17 cellular contexts compared by ENCODE assay signal in the genomic region with DNA sequence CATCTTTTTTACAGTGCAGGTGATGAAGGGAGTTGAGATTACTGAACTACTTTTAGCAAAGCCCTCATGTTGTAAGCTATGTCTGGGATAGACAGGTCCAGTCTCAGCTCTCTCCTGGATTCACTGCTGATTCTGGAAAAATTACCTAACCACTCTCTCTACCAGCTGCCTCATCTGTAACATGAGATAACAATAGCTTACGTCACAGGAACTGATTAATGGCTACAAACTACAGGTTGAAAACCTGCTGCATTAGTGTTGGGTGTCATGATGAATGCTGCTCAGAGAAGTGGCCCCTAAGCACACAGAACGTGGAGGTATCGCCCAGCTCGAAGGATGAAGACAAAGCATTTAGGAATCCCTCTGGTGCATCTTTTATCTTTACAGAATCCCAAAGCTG.
DNase-seq lines count a peak whose midpoint lies in the region; FAIRE-seq and TF ChIP-seq lines count a peak whose summit lies in the region.
"Had no signal": no experiment of that assay in that cellular context is flagged by ENCODE, and none has a peak within 500 bp of the region (broad histone marks: within the 10 kb centered on the region; RNA-seq: fewer than 3 reads in every experiment).

No MANE protein-coding gene starts in this region.

- intact Hi-C loops in activated T-helper 1 cell treated with anti-CD3 and anti-CD28 coated beads, Interleukin-12 subunit alpha, Interleukin-12 subunit beta, Interleukin-2, Interleukin-4 antibody, amounts not matched to agents 30 ng/mL and 10 ng/mL and 1 ng/mL, durations not matched to agents 14 hours and 24 hours and 36 hours (cut with micrococcal nuclease) = no loop called here
- intact Hi-C loops in tibial artery (cut with DNase I; ENCODE audit: low total_unique reads) = no loop called here

- TF ChIP-seq CTCF in bronchial epithelial cell (IDR thresholded peaks at IDR 0.05; ENCODE audit: insufficient read depth, low read length, severe bottlenecking) (no peak), tibial artery (IDR thresholded peaks at IDR 0.05) (no peak)

- H3K4me1 Mint-ChIP-seq in activated T-helper 1 cell treated with anti-CD3 and anti-CD28 coated beads, Interleukin-12 subunit alpha, Interleukin-12 subunit beta, Interleukin-2, Interleukin-4 antibody, amounts not matched to agents 30 ng/mL and 10 ng/mL and 1 ng/mL, durations not matched to agents 14 hours and 24 hours and 36 hours (ENCODE audit: low read depth) = no peaks in the 10 kb centered on the region

- H3K27me3 ChIP-seq in bronchial epithelial cell (ENCODE audit: control insufficient read depth, insufficient read depth, low read length) (no peaks in the 10 kb centered on the region), tibial artery (no peaks in the 10 kb centered on the region)
- H3K27me3 ChIP-seq: gastroesophageal sphincter, right lobe of liver had no signal

- DNase-seq in ELR (ENCODE audit: low read depth) = peak; percentile 15
- DNase-seq in NCI-H146 (lab: John Stamatoyannopoulos, UW) = peak; percentile 88
- peak; percentile 83 for DNase-seq in NCI-H510A (lab: John Stamatoyannopoulos, UW)
- peak; percentile 91 for DNase-seq in bronchial epithelial cell (ENCODE audit: low read depth)
- no peak for DNase-seq in HuH-7 (ENCODE audit: low spot score)
- no peak for DNase-seq in stimulated activated CD4-positive, alpha-beta T cell treated with anti-CD3 and anti-CD28 coated beads, Interleukin-4, amount 100 ng/mL, for 4 hours
- no peak for DNase-seq in activated T-helper 1 cell treated with anti-CD3 and anti-CD28 coated beads, Interleukin-12 subunit alpha, Interleukin-12 subunit beta, Interleukin-2, Interleukin-4 antibody, amounts not matched to agents 30 ng/mL and 10 ng/mL and 1 ng/mL, durations not matched to agents 14 hours and 24 hours and 36 hours (ENCODE audit: low spot score)
- no peak for DNase-seq in tibial artery
- DNase-seq: activated CD4-positive, alpha-beta memory T cell treated with anti-CD3 and anti-CD28 coated beads for 36 hours; CD8-positive, alpha-beta T cell; HFFc6; NCI-H446; right lobe of liver; substantia nigra had no signal

- H3K4me3 Mint-ChIP-seq in activated T-helper 1 cell treated with anti-CD3 and anti-CD28 coated beads, Interleukin-12 subunit alpha, Interleukin-12 subunit beta, Interleukin-2, Interleukin-4 antibody, amounts not matched to agents 30 ng/mL and 10 ng/mL and 1 ng/mL, durations not matched to agents 14 hours and 24 hours and 36 hours = no peak overlapping the region
- H3K4me3 Mint-ChIP-seq: activated CD4-positive, alpha-beta memory T cell treated with anti-CD3 and anti-CD28 coated beads for 36 hours; CD8-positive, alpha-beta T cell; HFFc6 had no signal

- H3K36me3 Mint-ChIP-seq in activated T-helper 1 cell treated with anti-CD3 and anti-CD28 coated beads, Interleukin-12 subunit alpha, Interleukin-12 subunit beta, Interleukin-2, Interleukin-4 antibody, amounts not matched to agents 30 ng/mL and 10 ng/mL and 1 ng/mL, durations not matched to agents 14 hours and 24 hours and 36 hours (ENCODE audit: low read depth) = peaks cover 2% of the 10 kb centered on the region

- H3K27ac Mint-ChIP-seq in activated T-helper 1 cell treated with anti-CD3 and anti-CD28 coated beads, Interleukin-12 subunit alpha, Interleukin-12 subunit beta, Interleukin-2, Interleukin-4 antibody, amounts not matched to agents 30 ng/mL and 10 ng/mL and 1 ng/mL, durations not matched to agents 14 hours and 24 hours and 36 hours = no peak overlapping the region
- H3K27ac Mint-ChIP-seq: activated CD4-positive, alpha-beta memory T cell treated with anti-CD3 and anti-CD28 coated beads for 36 hours; CD8-positive, alpha-beta T cell; HFFc6 had no signal

- no peak overlapping the region for H3K27ac ChIP-seq in tibial artery
- H3K27ac ChIP-seq: gastroesophageal sphincter, KMS-11, right lobe of liver had no signal

- no peaks in the 10 kb centered on the region for H3K27me3 Mint-ChIP-seq in activated T-helper 1 cell treated with anti-CD3 and anti-CD28 coated beads, Interleukin-12 subunit alpha, Interleukin-12 subunit beta, Interleukin-2, Interleukin-4 antibody, amounts not matched to agents 30 ng/mL and 10 ng/mL and 1 ng/mL, durations not matched to agents 14 hours and 24 hours and 36 hours (ENCODE audit: insufficient read depth)
- H3K27me3 Mint-ChIP-seq: activated CD4-positive, alpha-beta memory T cell treated with anti-CD3 and anti-CD28 coated beads for 36 hours had no signal

- no peaks in the 10 kb centered on the region for H3K9me3 Mint-ChIP-seq in activated T-helper 1 cell treated with anti-CD3 and anti-CD28 coated beads, Interleukin-12 subunit alpha, Interleukin-12 subunit beta, Interleukin-2, Interleukin-4 antibody, amounts not matched to agents 30 ng/mL and 10 ng/mL and 1 ng/mL, durations not matched to agents 14 hours and 24 hours and 36 hours
- H3K9me3 Mint-ChIP-seq: CD8-positive, alpha-beta T cell; HFFc6 had no signal

- H3K4me1 ChIP-seq in tibial artery = no peaks in the 10 kb centered on the region
- H3K4me1 ChIP-seq: gastroesophageal sphincter, right lobe of liver had no signal

- H3K4me3 ChIP-seq in bronchial epithelial cell (ENCODE audit: low read depth, low read length) (no peak overlapping the region), tibial artery (no peak overlapping the region)
- H3K4me3 ChIP-seq: gastroesophageal sphincter, right lobe of liver had no signal

- FAIRE-seq in bronchial epithelial cell (lab: Jason Lieb, UNC) = peak; percentile 13
- FAIRE-seq: endometrium had no signal

- H3K36me3 ChIP-seq in bronchial epithelial cell (ENCODE audit: control insufficient read depth, insufficient read depth, low read length) = no peaks in the 10 kb centered on the region
- H3K36me3 ChIP-seq in tibial artery = no peaks in the 10 kb centered on the region
- H3K36me3 ChIP-seq: gastroesophageal sphincter, right lobe of liver had no signal

- no peaks in the 10 kb centered on the region for H3K9me3 ChIP-seq in tibial artery
- H3K9me3 ChIP-seq: right lobe of liver had no signal

Comparison
In these comparisons a context has a peak if more than half of its experiments do, and no peak if none do; other contexts are left out.
1. DNase-seq: peak in ELR (single experiment), NCI-H146 (single experiment), NCI-H510A (single experiment) and bronchial epithelial cell (single experiment); none in HuH-7 (single experiment), stimulated activated CD4-positive, alpha-beta T cell treated with anti-CD3 and anti-CD28 coated beads, Interleukin-4, amount 100 ng/mL, for 4 hours (0 of 2), activated T-helper 1 cell treated with anti-CD3 and anti-CD28 coated beads, Interleukin-12 subunit alpha, Interleukin-12 subunit beta, Interleukin-2, Interleukin-4 antibody, amounts not matched to agents 30 ng/mL and 10 ng/mL and 1 ng/mL, durations not matched to agents 14 hours and 24 hours and 36 hours (single experiment) and tibial artery (0 of 2).